Comparison of ENCODE assay signal across 21 cellular contexts in genomic region chr1:29062157-29062942, GRCh38.
DNase-seq lines count a peak whose midpoint lies in the region; TF ChIP-seq lines count a peak whose summit lies in the region.
"Had no signal": no experiment of that assay in that cellular context is flagged by ENCODE, and none has a peak within 500 bp of the region (broad histone marks: within the 10 kb centered on the region; RNA-seq: fewer than 3 reads in every experiment).

No MANE protein-coding gene starts in this region.

- no peaks in the 10 kb centered on the region for H3K9me3 Mint-ChIP-seq in T-helper 2 cell treated with Interferon-gamma antibody and Interleukin-4, amounts not matched to agents 5 μg/mL and 100 μg/mL, for 36 hours
- H3K9me3 Mint-ChIP-seq in activated CD4-positive, alpha-beta T cell treated with anti-CD3 and anti-CD28 coated beads, Interleukin-2, amount 10 ng/mL, durations not matched to agents 24 days and 14 days = no peaks in the 10 kb centered on the region
- H3K9me3 Mint-ChIP-seq: activated B cell treated with CpG ODN at 0.5 μM for 24 hours; central memory CD8-positive, alpha-beta T cell had no signal

- intact Hi-C loops in activated CD4-positive, alpha-beta T cell treated with anti-CD3 and anti-CD28 coated beads, Interleukin-2, amount 10 ng/mL, durations not matched to agents 24 days and 14 days (cut with micrococcal nuclease) = loop anchor here (1.0 to 10.0 kb wide), 3 partner anchors 20 to 120 kb away; partner anchors contain the start of genes SRSF4 and TMEM200B
- intact Hi-C loops in sigmoid colon (cut with DNase I) = no loop called here

- no peak for TF ChIP-seq EP300 in sigmoid colon (IDR thresholded peaks at IDR 0.05)

- WGBS in sigmoid colon, 2 donors = 67 to 81% methylated on average over 4 of the region's 4 CpGs

- no peaks in the 10 kb centered on the region for H3K27me3 ChIP-seq in sigmoid colon
- H3K27me3 ChIP-seq: BLaER1 treated with 17β-estradiol and CSF1 and Interleukin-3, amounts not matched to agents 10 nM and 100 nM had no signal

- H3K9me3 ChIP-seq in sigmoid colon = no peaks in the 10 kb centered on the region
- H3K9me3 ChIP-seq: BLaER1 treated with 17β-estradiol and CSF1 and Interleukin-3, amounts not matched to agents 10 nM and 100 nM; left ventricle myocardium inferior had no signal

- H3K27ac Mint-ChIP-seq in T-helper 2 cell treated with Interferon-gamma antibody and Interleukin-4, amounts not matched to agents 5 μg/mL and 100 μg/mL, for 36 hours = no peak overlapping the region
- H3K27ac Mint-ChIP-seq in activated CD4-positive, alpha-beta T cell treated with anti-CD3 and anti-CD28 coated beads, Interleukin-2, amount 10 ng/mL, durations not matched to agents 24 days and 14 days = peak overlapping the region; percentile 91
- H3K27ac Mint-ChIP-seq: activated B cell treated with CpG ODN at 0.5 μM for 24 hours had no signal

- H3K27ac ChIP-seq in sigmoid colon = peak overlapping the region in 1 of 4 donors; percentile 7
- H3K27ac ChIP-seq: BLaER1 treated with 17β-estradiol and CSF1 and Interleukin-3, amounts not matched to agents 10 nM and 100 nM; HL-60; KMS-11; left ventricle myocardium inferior had no signal

- peaks cover 14% of the 10 kb centered on the region for H3K4me1 Mint-ChIP-seq in T-helper 2 cell treated with Interferon-gamma antibody and Interleukin-4, amounts not matched to agents 5 μg/mL and 100 μg/mL, for 36 hours (ENCODE audit: low read depth)
- peaks cover 25% of the 10 kb centered on the region for H3K4me1 Mint-ChIP-seq in activated CD4-positive, alpha-beta T cell treated with anti-CD3 and anti-CD28 coated beads, Interleukin-2, amount 10 ng/mL, durations not matched to agents 24 days and 14 days
- H3K4me1 Mint-ChIP-seq: activated B cell treated with CpG ODN at 0.5 μM for 24 hours had no signal

- H3K4me3 Mint-ChIP-seq in T-helper 2 cell treated with Interferon-gamma antibody and Interleukin-4, amounts not matched to agents 5 μg/mL and 100 μg/mL, for 36 hours = no peak overlapping the region
- peak overlapping the region; percentile 74 for H3K4me3 Mint-ChIP-seq in activated CD4-positive, alpha-beta T cell treated with anti-CD3 and anti-CD28 coated beads, Interleukin-2, amount 10 ng/mL, durations not matched to agents 24 days and 14 days
- H3K4me3 Mint-ChIP-seq: activated B cell treated with CpG ODN at 0.5 μM for 24 hours; central memory CD8-positive, alpha-beta T cell had no signal

- peak; percentile 23 for DNase-seq in T-helper 2 cell treated with Interferon-gamma antibody and Interleukin-4, amounts not matched to agents 5 μg/mL and 100 μg/mL, for 36 hours (ENCODE audit: low spot score)
- DNase-seq in T-helper 2 cell (no peak), dermis blood vessel endothelial cell (peak; percentile 1), NCI-H1417 treated with DMSO at 0.1 percent for 48 hours (lab: John Stamatoyannopoulos, UW) (no peak), sigmoid colon (no peak), HCEC 1CT (no peak)
- no peak for DNase-seq in activated CD4-positive, alpha-beta T cell treated with anti-CD3 and anti-CD28 coated beads, Interleukin-2, amount 10 ng/mL, durations not matched to agents 24 days and 14 days
- DNase-seq in stimulated activated CD4-positive, alpha-beta T cell treated with anti-CD3 and anti-CD28 coated beads, Interleukin-4, amount 100 ng/mL, for 24 hours = peak; percentile 53
- DNase-seq: 8988T, activated B cell treated with CpG ODN at 0.5 μM for 24 hours, DMS79 treated with DMSO at 0.1 percent for 48 hours, foreskin melanocyte, left ventricle myocardium inferior, NCI-H1105, RPMI8226, trophoblast cell had no signal

- no peak for TF ChIP-seq POLR2A in sigmoid colon (IDR thresholded peaks at IDR 0.05)

- no peaks in the 10 kb centered on the region for H3K27me3 Mint-ChIP-seq in T-helper 2 cell treated with Interferon-gamma antibody and Interleukin-4, amounts not matched to agents 5 μg/mL and 100 μg/mL, for 36 hours (ENCODE audit: low read depth)
- no peaks in the 10 kb centered on the region for H3K27me3 Mint-ChIP-seq in activated CD4-positive, alpha-beta T cell treated with anti-CD3 and anti-CD28 coated beads, Interleukin-2, amount 10 ng/mL, durations not matched to agents 24 days and 14 days
- H3K27me3 Mint-ChIP-seq: activated B cell treated with CpG ODN at 0.5 μM for 24 hours; central memory CD8-positive, alpha-beta T cell had no signal

- peaks cover 0 to 21% (median 8%) of the 10 kb centered on the region in 4 donors for H3K4me1 ChIP-seq in sigmoid colon
- H3K4me1 ChIP-seq: BLaER1 treated with 17β-estradiol and CSF1 and Interleukin-3, amounts not matched to agents 10 nM and 100 nM had no signal

- TF ChIP-seq CTCF in sigmoid colon (IDR thresholded peaks at IDR 0.05) = no peak

- H3K36me3 ChIP-seq in sigmoid colon = no peaks in the 10 kb centered on the region

- peaks cover 15% of the 10 kb centered on the region for H3K36me3 Mint-ChIP-seq in T-helper 2 cell treated with Interferon-gamma antibody and Interleukin-4, amounts not matched to agents 5 μg/mL and 100 μg/mL, for 36 hours (ENCODE audit: low read depth)
- peaks cover 20% of the 10 kb centered on the region for H3K36me3 Mint-ChIP-seq in activated CD4-positive, alpha-beta T cell treated with anti-CD3 and anti-CD28 coated beads, Interleukin-2, amount 10 ng/mL, durations not matched to agents 24 days and 14 days (ENCODE audit: low read depth)

- H3K4me3 ChIP-seq in sigmoid colon = no peak overlapping the region
- H3K4me3 ChIP-seq: BLaER1 treated with 17β-estradiol and CSF1 and Interleukin-3, amounts not matched to agents 10 nM and 100 nM; left ventricle myocardium inferior; smooth muscle cell had no signal

Comparison
In these comparisons a context has a peak if more than half of its experiments do, and no peak if none do; other contexts are left out.
1. DNase-seq: peak in T-helper 2 cell treated with Interferon-gamma antibody and Interleukin-4, amounts not matched to agents 5 μg/mL and 100 μg/mL, for 36 hours (single experiment), dermis blood vessel endothelial cell (single experiment) and stimulated activated CD4-positive, alpha-beta T cell treated with anti-CD3 and anti-CD28 coated beads, Interleukin-4, amount 100 ng/mL, for 24 hours (single experiment); none in T-helper 2 cell (0 of 5), activated CD4-positive, alpha-beta T cell treated with anti-CD3 and anti-CD28 coated beads, Interleukin-2, amount 10 ng/mL, durations not matched to agents 24 days and 14 days (single experiment), NCI-H1417 treated with DMSO at 0.1 percent for 48 hours (single experiment), sigmoid colon (single experiment) and HCEC 1CT (single experiment).